17 cellular contexts compared by ENCODE assay signal in genomic region chr6:167449099-167449861, GRCh38.
A peak's percentile ranks its signal among the peaks of the same experiment; 100 is the strongest.
DNase-seq lines count a peak whose midpoint lies in the region; ATAC-seq and TF ChIP-seq lines count a peak whose summit lies in the region.
"Had no signal": no experiment of that assay in that cellular context is flagged by ENCODE, and none has a peak within 500 bp of the region (broad histone marks: within the 10 kb centered on the region; RNA-seq: fewer than 3 reads in every experiment).

No MANE protein-coding gene starts in this region.

- no peaks in the 10 kb centered on the region for H3K9me3 ChIP-seq in mucosa of descending colon
- H3K9me3 ChIP-seq: A549, Caco-2 had no signal

- POLR2A ChIA-PET in activated CD4-positive, alpha-beta T cell treated with anti-CD3 and anti-CD28 coated beads for 36 hours (lab: Charles Lee) = no interaction called here

- no peak overlapping the region for H3K4me3 Mint-ChIP-seq in osteocyte (ENCODE audit: unreplicated experiment)
- no peak overlapping the region for H3K4me3 Mint-ChIP-seq in activated CD4-positive, alpha-beta T cell treated with anti-CD3 and anti-CD28 coated beads for 36 hours
- no peak overlapping the region for H3K4me3 Mint-ChIP-seq in stimulated activated memory B cell treated with anti-CD40 and anti-IgM and Interleukin-4, amounts not matched to agents 10 μg/mL and 1 μg/mL and 100 μg/mL, for 72 hours
- H3K4me3 Mint-ChIP-seq: CD4-positive, alpha-beta T cell; H9 had no signal

- H3K4me3 ChIP-seq in mucosa of descending colon = no peak overlapping the region
- H3K4me3 ChIP-seq: A549 had no signal

- peaks cover 10% of the 10 kb centered on the region for H3K4me1 ChIP-seq in mucosa of descending colon (ENCODE audit: low read depth)
- H3K4me1 ChIP-seq: A549, Caco-2 had no signal

- no peaks in the 10 kb centered on the region for H3K36me3 ChIP-seq in mucosa of descending colon (ENCODE audit: low read depth)

- peak; percentile 19 for DNase-seq in DMS53 (lab: John Stamatoyannopoulos, UW)
- no peak for DNase-seq in DMS53 treated with DMSO at 0.1 percent for 48 hours (lab: John Stamatoyannopoulos, UW; ENCODE audit: unreplicated experiment)
- DNase-seq in mucosa of descending colon = no peak
- DNase-seq in osteocyte (ENCODE audit: extremely low spot score, unreplicated experiment) = peak; percentile 23
- DNase-seq in activated CD4-positive, alpha-beta T cell treated with anti-CD3 and anti-CD28 coated beads for 36 hours = no peak
- no peak for DNase-seq in cortex of kidney (lab: John Stamatoyannopoulos, UW)
- DNase-seq: AML-193; Caco-2; CD4-positive, alpha-beta T cell; DMS79 treated with DMSO at 0.1 percent for 48 hours; GF-D8; GOT3; H9 had no signal

- ATAC-seq in mucosa of descending colon (peak; percentile 79), GM18858 (IDR thresholded peaks at IDR 0.05; ENCODE audit: unreplicated experiment) (no peak)
- no peak for ATAC-seq in activated CD4-positive, alpha-beta T cell treated with anti-CD3 and anti-CD28 coated beads for 36 hours
- no peak for ATAC-seq in stimulated activated memory B cell treated with anti-CD40 and anti-IgM and Interleukin-4, amounts not matched to agents 10 μg/mL and 1 μg/mL and 100 μg/mL, for 72 hours
- ATAC-seq: A549, HepG2 had no signal

- H3K27me3 Mint-ChIP-seq in osteocyte (ENCODE audit: unreplicated experiment) = peaks cover 9% of the 10 kb centered on the region
- no peaks in the 10 kb centered on the region for H3K27me3 Mint-ChIP-seq in activated CD4-positive, alpha-beta T cell treated with anti-CD3 and anti-CD28 coated beads for 36 hours
- no peaks in the 10 kb centered on the region for H3K27me3 Mint-ChIP-seq in stimulated activated memory B cell treated with anti-CD40 and anti-IgM and Interleukin-4, amounts not matched to agents 10 μg/mL and 1 μg/mL and 100 μg/mL, for 72 hours
- H3K27me3 Mint-ChIP-seq: CD4-positive, alpha-beta T cell had no signal

- intact Hi-C loops in mucosa of descending colon (cut with DNase I, micrococcal nuclease) = no loop called here
- intact Hi-C loops in activated CD4-positive, alpha-beta T cell treated with anti-CD3 and anti-CD28 coated beads for 36 hours (cut with DNase I, micrococcal nuclease) = no loop called here

- CTCF ChIA-PET in activated CD4-positive, alpha-beta T cell treated with anti-CD3 and anti-CD28 coated beads for 36 hours (lab: Charles Lee) = no interaction called here

- no peaks in the 10 kb centered on the region for H3K9me3 Mint-ChIP-seq in osteocyte (ENCODE audit: unreplicated experiment)
- H3K9me3 Mint-ChIP-seq in activated CD4-positive, alpha-beta T cell treated with anti-CD3 and anti-CD28 coated beads for 36 hours (ENCODE audit: low read depth) = no peaks in the 10 kb centered on the region
- H3K9me3 Mint-ChIP-seq in stimulated activated memory B cell treated with anti-CD40 and anti-IgM and Interleukin-4, amounts not matched to agents 10 μg/mL and 1 μg/mL and 100 μg/mL, for 72 hours = no peaks in the 10 kb centered on the region
- H3K9me3 Mint-ChIP-seq: CD4-positive, alpha-beta T cell; H9 had no signal

- no peaks in the 10 kb centered on the region for H3K36me3 Mint-ChIP-seq in osteocyte (ENCODE audit: unreplicated experiment)
- no peaks in the 10 kb centered on the region for H3K36me3 Mint-ChIP-seq in activated CD4-positive, alpha-beta T cell treated with anti-CD3 and anti-CD28 coated beads for 36 hours (ENCODE audit: low read depth)
- H3K36me3 Mint-ChIP-seq in stimulated activated memory B cell treated with anti-CD40 and anti-IgM and Interleukin-4, amounts not matched to agents 10 μg/mL and 1 μg/mL and 100 μg/mL, for 72 hours = no peaks in the 10 kb centered on the region

- no peaks in the 10 kb centered on the region for H3K4me1 Mint-ChIP-seq in osteocyte (ENCODE audit: unreplicated experiment)
- no peaks in the 10 kb centered on the region for H3K4me1 Mint-ChIP-seq in activated CD4-positive, alpha-beta T cell treated with anti-CD3 and anti-CD28 coated beads for 36 hours
- H3K4me1 Mint-ChIP-seq in stimulated activated memory B cell treated with anti-CD40 and anti-IgM and Interleukin-4, amounts not matched to agents 10 μg/mL and 1 μg/mL and 100 μg/mL, for 72 hours = no peaks in the 10 kb centered on the region

- no peak for TF ChIP-seq CTCF in mucosa of descending colon (IDR thresholded peaks at IDR 0.05)
- TF ChIP-seq CTCF in osteocyte (IDR thresholded peaks at IDR 0.05) = no peak

- no peak overlapping the region for H3K27ac Mint-ChIP-seq in osteocyte (ENCODE audit: unreplicated experiment)
- no peak overlapping the region for H3K27ac Mint-ChIP-seq in activated CD4-positive, alpha-beta T cell treated with anti-CD3 and anti-CD28 coated beads for 36 hours
- no peak overlapping the region for H3K27ac Mint-ChIP-seq in stimulated activated memory B cell treated with anti-CD40 and anti-IgM and Interleukin-4, amounts not matched to agents 10 μg/mL and 1 μg/mL and 100 μg/mL, for 72 hours
- H3K27ac Mint-ChIP-seq: CD4-positive, alpha-beta T cell had no signal

Comparison
In these comparisons a context has a peak if more than half of its experiments do, and no peak if none do; other contexts are left out.
1. DNase-seq: peak in DMS53 (single experiment) and osteocyte (single experiment); none in DMS53 treated with DMSO at 0.1 percent for 48 hours (single experiment), mucosa of descending colon (0 of 3), activated CD4-positive, alpha-beta T cell treated with anti-CD3 and anti-CD28 coated beads for 36 hours (single experiment) and cortex of kidney (single experiment).